Comparison of ENCODE assay signal across 8 cellular contexts in genomic region chrX:155086202-155086840, GRCh38. TPM values are rescaled to one million over a fixed set of nuclear protein-coding genes. Genes with fewer than 3 reads are reported as not detected.
DNase-seq lines count a peak whose midpoint lies in the region; ATAC-seq, FAIRE-seq and TF ChIP-seq lines count a peak whose summit lies in the region.

No MANE protein-coding gene starts in this region.

- in situ Hi-C loops in GM12878 (cut with MboI), result no loop called here

- DNase-seq in NCI-H526 (lab: John Stamatoyannopoulos, UW) (peak; percentile 18 to 70), NCI-H526 treated with DMSO at 0.1 percent for 48 hours (lab: John Stamatoyannopoulos, UW) (no peak), RWPE2 (ENCODE audit: low spot score) (no peak), GM12878 (ENCODE audit: low read depth, low spot score) (no peak), lower lobe of right lung (no peak), uterus (peak in 1 of 2 donors; percentile 38), GM19239 (ENCODE audit: insufficient read length, low spot score) (no peak)

- H3K27ac ChIP-seq in RWPE2 (ENCODE audit: poor library complexity, severe bottlenecking) (no peak overlapping the region), GM12878 (ENCODE audit: control insufficient read depth, insufficient read depth) (no peak overlapping the region), lower lobe of right lung (no peak overlapping the region), uterus (no peak overlapping the region)

- SMC1A ChIA-PET in GM12878 (lab: Charles Lee; ENCODE audit: uncharacterized antibody, unreplicated experiment), result interaction anchor here (0.5 to 1.5 kb wide), 2 partner anchors 30 to 169 kb away, joined by 3 to 4 read pairs; no protein-coding TSS in a partner anchor

- 71% methylated on average over 18 of the region's 24 CpGs for WGBS in GM12878 (ENCODE audit: insufficient coverage, insufficient replicate concordance, low lambda C conversion rate, missing lambda C conversion rate)

- no peak overlapping the region for H2AFZ ChIP-seq in GM12878 (ENCODE audit: control insufficient read depth, low read depth, low read length)

- no TSS peak for BruUV-seq in GM12878 (replicated peaks; lab: Mats Ljungman, UMichigan)

- TF ChIP-seq EP300 in GM12878 (IDR thresholded peaks at IDR 0.05; ENCODE audit: borderline replicate concordance in 1 of 2, control insufficient read depth in 1 of 2, low read depth in 2 of 2, low read length in 2 of 2), result no peak

- H3K4me2 ChIP-seq in GM12878 (ENCODE audit: control insufficient read depth, insufficient read depth), result no peak overlapping the region

- no peak overlapping the region for H3K4me3 ChIP-seq in RWPE2 (ENCODE audit: severe bottlenecking)
- no peak overlapping the region for H3K4me3 ChIP-seq in GM12878
- H3K4me3 ChIP-seq in lower lobe of right lung, result no peak overlapping the region
- no peak overlapping the region for H3K4me3 ChIP-seq in uterus

- intact Hi-C loops in GM12878 (cut with micrococcal nuclease; ENCODE audit: unreplicated experiment) (loop anchor here (1.0 to 10.0 kb wide), 2 partner anchors 105 to 172 kb away; no protein-coding TSS in a partner anchor), lower lobe of right lung (cut with DNase I) (no loop called here), uterus (cut with DNase I; ENCODE audit: low total_unique reads) (no loop called here)

- ATAC-seq in RWPE2 (ENCODE audit: low read depth), result no peak
- peak; percentile 80 for ATAC-seq in GM12878
- ATAC-seq in lower lobe of right lung, result no peak
- ATAC-seq in GM18519 (IDR thresholded peaks at IDR 0.05; ENCODE audit: low FRiP score, unreplicated experiment), result no peak

- TF ChIP-seq RAD21 in GM12878 (IDR thresholded peaks at IDR 0.05; ENCODE audit: insufficient read depth, low read depth, low read length), result peak; percentile 45; the same call in 1 of the 2 replicates

- CTCF ChIA-PET in GM12878 (lab: Yijun Ruan, JAX), result interaction anchor here (0.6 to 3.0 kb wide), 11 partner anchors 8 to 169 kb away, joined by 3 to 10 read pairs (median 4); no protein-coding TSS in a partner anchor

- RAD21 ChIA-PET in GM12878 (lab: Charles Lee; ENCODE audit: unreplicated experiment), result interaction anchor here (1.2 kb wide), 1 partner anchor 100 kb away, joined by 3 read pairs; no protein-coding TSS in a partner anchor

- H4K20me1 ChIP-seq in GM12878 (ENCODE audit: control insufficient read depth, insufficient read depth), result no peaks in the 10 kb centered on the region

- H3K36me3 ChIP-seq in RWPE2 (ENCODE audit: low read depth), result no peaks in the 10 kb centered on the region
- peaks cover 0 to 2% of the 10 kb centered on the region in 2 experiments; a peak in 1 of 4 replicates for H3K36me3 ChIP-seq in GM12878 (ENCODE audit: control insufficient read depth in 2 of 2, insufficient read depth in 2 of 2, low read length in 1 of 2)
- H3K36me3 ChIP-seq in lower lobe of right lung, result peaks cover 15% of the 10 kb centered on the region
- no peaks in the 10 kb centered on the region for H3K36me3 ChIP-seq in uterus

- H3K4me1 ChIP-seq in RWPE2 (ENCODE audit: insufficient read depth, poor library complexity, severe bottlenecking), result no peaks in the 10 kb centered on the region
- no peaks in the 10 kb centered on the region for H3K4me1 ChIP-seq in GM12878 (ENCODE audit: control insufficient read depth, insufficient read depth, low read length)
- H3K4me1 ChIP-seq in lower lobe of right lung, result no peaks in the 10 kb centered on the region
- no peaks in the 10 kb centered on the region for H3K4me1 ChIP-seq in uterus

- TF ChIP-seq POLR2A in GM12878 (IDR thresholded peaks at IDR 0.05; ENCODE audit: low read depth, low read length) (no peak), uterus (IDR thresholded peaks at IDR 0.05) (no peak)

- H3K9me3 ChIP-seq in RWPE2 (ENCODE audit: severe bottlenecking), result no peaks in the 10 kb centered on the region
- H3K9me3 ChIP-seq in GM12878 (replicated peaks; ENCODE audit: control insufficient read depth, insufficient read depth, low read length), result no peaks in the 10 kb centered on the region
- no peaks in the 10 kb centered on the region for H3K9me3 ChIP-seq in lower lobe of right lung
- H3K9me3 ChIP-seq in uterus, result no peaks in the 10 kb centered on the region

- no peaks in the 10 kb centered on the region for H3K79me2 ChIP-seq in GM12878 (ENCODE audit: control insufficient read depth, insufficient read depth, low read length)

- H3K27me3 ChIP-seq in RWPE2 (ENCODE audit: insufficient read depth, poor library complexity, severe bottlenecking), result no peaks in the 10 kb centered on the region
- no peaks in the 10 kb centered on the region for H3K27me3 ChIP-seq in GM12878 (replicated peaks in 1 of 2; ENCODE audit: control insufficient read depth in 2 of 2, insufficient read depth in 2 of 2, low read length in 1 of 2)
- no peaks in the 10 kb centered on the region for H3K27me3 ChIP-seq in lower lobe of right lung (ENCODE audit: low read depth)
- no peaks in the 10 kb centered on the region for H3K27me3 ChIP-seq in uterus

- POLR2A ChIA-PET in GM12878 (lab: Charles Lee), result no interaction called here

- TF ChIP-seq CTCF in RWPE2 (IDR thresholded peaks at IDR 0.05; ENCODE audit: poor library complexity, severe bottlenecking) (peak; percentile 46), GM12878 (IDR thresholded peaks at IDR 0.05 in 2 of 3, conservative IDR thresholded peaks at IDR 0.05 in 1 of 3; ENCODE audit: control insufficient read depth in 2 of 3, extremely low read depth in 1 of 3, insufficient read depth in 1 of 3, low read depth in 3 of 3, low read length in 3 of 3) (peak; percentile 37 to 56 (median 44); a peak in 4 of 6 replicates), lower lobe of right lung (IDR thresholded peaks at IDR 0.05) (peak; percentile 42), uterus (IDR thresholded peaks at IDR 0.05) (peak; percentile 22 to 41 (median 32))

- FAIRE-seq in GM12878 (lab: Jason Lieb, UNC), result no peak
- no peak for FAIRE-seq in GM19239 (lab: Jason Lieb, UNC)

- no peak overlapping the region for H3K9ac ChIP-seq in GM12878 (ENCODE audit: control insufficient read depth, insufficient read depth, low read length)

RNA-seq across cellular contexts. Expression of gene BRCC3, which starts 15.0 kb away (rescaled TPM):
- 25.7 and 26.0 TPM in 2 replicates for total RNA-seq in GM12878 (2013; cell fraction: nucleolus; rRNA removed)
- total RNA-seq in GM12878 (2014; rRNA removed) (15.5 and 16.9 TPM in 2 replicates), GM12878 (2014; rRNA removed; fragmentation: Illumina TruSeq; extraction: Trizol) (29.1 and 29.9 TPM in 2 replicates), GM12878 (2021) (25.7 and 30.7 TPM in 2 replicates), lower lobe of right lung (17.3 TPM), uterus (10 to 100 TPM in 2 of 4 donors, 1 to 10 TPM in 1, under 1 TPM in 1; 0.77 to 15.6 (median 8.8) TPM)
- polyA plus RNA-seq in GM12878 (2011; ENCODE audit: low read depth), result 13.1 TPM
- polyA plus RNA-seq in GM12878 (2011; rRNA removed) (43.0 and 50.7 TPM in 2 replicates), GM12878 (2014; fragmentation: Illumina TruSeq; extraction: Trizol) (41.1 and 50.1 TPM in 2 replicates), GM12878 (2014; fragmentation: Nextera tagmentation; extraction: Ambion mirVana) (10 to 100 TPM; 29.5 to 40.6 TPM), GM12878 (2014; rRNA removed) (20.5 and 21.9 TPM in 2 replicates), GM12878 (2016; fragmentation: Nextera tagmentation; extraction: Ambion mirVana) (10 to 100 TPM; 53.0 to 57.5 TPM)
- 27.1 and 28.8 TPM in 2 replicates for polyA plus RNA-seq in GM12878 (2011; cell fraction: cytosol; rRNA removed)
- polyA plus RNA-seq in GM12878 (2011; cell fraction: nucleus; rRNA removed), result 18.0 TPM in 2 replicates
- 17.9 and 19.8 TPM in 2 replicates for polyA plus RNA-seq in GM12878 (2012)
- 34.4 and 52.9 TPM in 2 replicates for polyA minus RNA-seq in GM12878 (2011; rRNA and poly(A)+ RNA removed)
- 11.9 and 15.4 TPM in 2 replicates for polyA minus RNA-seq in GM12878 (2011; cell fraction: cytosol; rRNA and poly(A)+ RNA removed)
- polyA minus RNA-seq in GM12878 (2011; cell fraction: nucleus; rRNA and poly(A)+ RNA removed), result 15.1 and 27.1 TPM in 2 replicates

RNA-seq across cellular contexts. Expression of gene CMC4, which starts 15.4 kb away (rescaled TPM):
- total RNA-seq in GM12878 (2013; cell fraction: nucleolus; rRNA removed), result 3.9 and 4.4 TPM in 2 replicates
- total RNA-seq in GM12878 (2014; rRNA removed), result 25.0 and 26.5 TPM in 2 replicates
- 14.0 and 15.6 TPM in 2 replicates for total RNA-seq in GM12878 (2014; rRNA removed; fragmentation: Illumina TruSeq; extraction: Trizol)
- 10.3 and 10.4 TPM in 2 replicates for total RNA-seq in GM12878 (2021)
- polyA plus RNA-seq in GM12878 (2011; ENCODE audit: low read depth), result 11.5 TPM
- polyA plus RNA-seq in GM12878 (2011; rRNA removed), result 27.9 and 30.5 TPM in 2 replicates
- 31.7 and 33.4 TPM in 2 replicates for polyA plus RNA-seq in GM12878 (2011; cell fraction: cytosol; rRNA removed)
- 14.2 and 16.6 TPM in 2 replicates for polyA plus RNA-seq in GM12878 (2011; cell fraction: nucleus; rRNA removed)
- polyA plus RNA-seq in GM12878 (2012), result 12.7 and 15.9 TPM in 2 replicates
- polyA plus RNA-seq in GM12878 (2014; fragmentation: Illumina TruSeq; extraction: Trizol), result 12.3 and 14.6 TPM in 2 replicates
- 10 to 100 TPM in 1 of 2 experiments, 1 to 10 TPM in 1; 5.8 to 10.4 TPM for polyA plus RNA-seq in GM12878 (2014; fragmentation: Nextera tagmentation; extraction: Ambion mirVana)
- polyA plus RNA-seq in GM12878 (2014; rRNA removed), result 33.7 and 36.4 TPM in 2 replicates
- polyA plus RNA-seq in GM12878 (2016; fragmentation: Nextera tagmentation; extraction: Ambion mirVana), result 10 to 100 TPM; 30.0 to 33.4 TPM
- 9.4 TPM in 2 replicates for polyA minus RNA-seq in GM12878 (2011; rRNA and poly(A)+ RNA removed)
- 2.5 and 3.0 TPM in 2 replicates for polyA minus RNA-seq in GM12878 (2011; cell fraction: cytosol; rRNA and poly(A)+ RNA removed)
- 0.77 and 2.1 TPM in 2 replicates for polyA minus RNA-seq in GM12878 (2011; cell fraction: nucleus; rRNA and poly(A)+ RNA removed)
- total RNA-seq in lower lobe of right lung, result 6.9 TPM
- total RNA-seq in uterus, result 10 to 100 TPM in 2 of 4 donors, 1 to 10 TPM in 2; 7.3 to 53.5 (median 12.2) TPM

RNA-seq across cellular contexts. Expression of gene MTCP1, which starts 15.4 kb away (rescaled TPM):
- total RNA-seq in GM12878 (2013; cell fraction: nucleolus; rRNA removed), result 9.2 TPM in 2 replicates
- total RNA-seq in GM12878 (2014; rRNA removed), result 31.6 and 34.3 TPM in 2 replicates
- total RNA-seq in GM12878 (2014; rRNA removed; fragmentation: Illumina TruSeq; extraction: Trizol), result 20.6 and 25.6 TPM in 2 replicates
- 29.8 and 43.2 TPM in 2 replicates for total RNA-seq in GM12878 (2021)
- 19.5 TPM for polyA plus RNA-seq in GM12878 (2011; ENCODE audit: low read depth)
- polyA plus RNA-seq in GM12878 (2011; rRNA removed), result 32.8 and 115 TPM in 2 replicates
- 2.2 and 3.1 TPM in 2 replicates for polyA plus RNA-seq in GM12878 (2011; cell fraction: cytosol; rRNA removed)
- 18.3 and 27.0 TPM in 2 replicates for polyA plus RNA-seq in GM12878 (2011; cell fraction: nucleus; rRNA removed)
- 37.1 and 39.6 TPM in 2 replicates for polyA plus RNA-seq in GM12878 (2012)
- 25.7 and 48.3 TPM in 2 replicates for polyA plus RNA-seq in GM12878 (2014; fragmentation: Illumina TruSeq; extraction: Trizol)
- polyA plus RNA-seq in GM12878 (2014; fragmentation: Nextera tagmentation; extraction: Ambion mirVana), result 10 to 100 TPM; 30.2 to 52.9 TPM
- polyA plus RNA-seq in GM12878 (2014; rRNA removed), result 15.8 and 16.6 TPM in 2 replicates
- 10 to 100 TPM; 56.5 to 74.0 TPM for polyA plus RNA-seq in GM12878 (2016; fragmentation: Nextera tagmentation; extraction: Ambion mirVana)
- polyA minus RNA-seq in GM12878 (2011; rRNA and poly(A)+ RNA removed), result 9.0 and 10.4 TPM in 2 replicates
- polyA minus RNA-seq in GM12878 (2011; cell fraction: cytosol; rRNA and poly(A)+ RNA removed), result 6.0 and 7.1 TPM in 2 replicates
- 6.6 and 8.8 TPM in 2 replicates for polyA minus RNA-seq in GM12878 (2011; cell fraction: nucleus; rRNA and poly(A)+ RNA removed)
- total RNA-seq in lower lobe of right lung, result 13.2 TPM
- 10 to 100 TPM in 1 of 4 donors, 1 to 10 TPM in 1, under 1 TPM in 1, not detected in 1; 0.41 to 28.3 (median 6.4) TPM for total RNA-seq in uterus

RNA-seq across cellular contexts. Expression of gene FUNDC2, which starts 59.7 kb away (rescaled TPM):
- 18.8 and 21.1 TPM in 2 replicates for total RNA-seq in GM12878 (2013; cell fraction: nucleolus; rRNA removed)
- total RNA-seq in GM12878 (2014; rRNA removed) (70.5 and 89.0 TPM in 2 replicates), GM12878 (2014; rRNA removed; fragmentation: Illumina TruSeq; extraction: Trizol) (116 and 118 TPM in 2 replicates), GM12878 (2021) (105 and 106 TPM in 2 replicates), lower lobe of right lung (79.7 TPM), uterus (100 to 1,000 TPM in 1 of 4 donors, 10 to 100 TPM in 3; 47.8 to 102 (median 70.7) TPM)
- 60.2 TPM for polyA plus RNA-seq in GM12878 (2011; ENCODE audit: low read depth)
- polyA plus RNA-seq in GM12878 (2011; rRNA removed) (353 and 397 TPM in 2 replicates), GM12878 (2014; fragmentation: Illumina TruSeq; extraction: Trizol) (175 and 235 TPM in 2 replicates), GM12878 (2014; fragmentation: Nextera tagmentation; extraction: Ambion mirVana) (100 to 1,000 TPM; 232 to 285 TPM), GM12878 (2014; rRNA removed) (114 and 115 TPM in 2 replicates), GM12878 (2016; fragmentation: Nextera tagmentation; extraction: Ambion mirVana) (100 to 1,000 TPM; 165 to 166 TPM)
- 234 and 319 TPM in 2 replicates for polyA plus RNA-seq in GM12878 (2011; cell fraction: cytosol; rRNA removed)
- polyA plus RNA-seq in GM12878 (2011; cell fraction: nucleus; rRNA removed), result 98.3 and 154 TPM in 2 replicates
- 68.1 and 85.7 TPM in 2 replicates for polyA plus RNA-seq in GM12878 (2012)
- 93.4 and 98.9 TPM in 2 replicates for polyA minus RNA-seq in GM12878 (2011; rRNA and poly(A)+ RNA removed)
- 14.0 and 20.4 TPM in 2 replicates for polyA minus RNA-seq in GM12878 (2011; cell fraction: cytosol; rRNA and poly(A)+ RNA removed)
- polyA minus RNA-seq in GM12878 (2011; cell fraction: nucleus; rRNA and poly(A)+ RNA removed), result 19.3 and 23.0 TPM in 2 replicates

Comparison
In these comparisons a context has a peak if more than half of its experiments do, and no peak if none do; other contexts are left out.
1. DNase-seq: peak in NCI-H526 (2 of 2); none in NCI-H526 treated with DMSO at 0.1 percent for 48 hours (single experiment), RWPE2 (single experiment), GM12878 (single experiment), lower lobe of right lung (single experiment) and GM19239 (single experiment).
2. Peak in every context shown above with its lines, with median percentiles within 50 percentile points of each other: CTCF ChIP-seq.